1 cellular context compared by ENCODE assay signal in the genomic region with DNA sequence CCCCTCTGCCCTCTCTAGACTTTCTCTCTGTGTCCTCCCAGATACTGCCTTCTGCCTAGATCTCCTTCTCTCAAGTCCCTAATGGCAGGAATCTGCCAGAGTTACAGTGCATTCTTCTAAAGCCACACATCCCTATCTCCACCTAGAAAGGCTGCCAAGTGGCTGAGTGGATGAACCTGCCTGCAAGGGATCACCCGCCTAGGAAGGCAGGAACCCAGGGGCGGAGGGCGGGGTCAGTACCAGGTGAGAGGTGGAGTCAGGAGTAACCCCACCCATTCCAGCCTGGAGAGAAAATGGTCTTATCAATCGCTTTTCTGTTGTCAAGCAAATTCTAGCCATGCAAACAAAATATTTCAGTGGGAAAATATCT.
TF ChIP-seq lines count a peak whose summit lies in the region.

No MANE protein-coding gene starts in this region.

TF ChIP-seq in HepG2, 621 proteins besides CTCF, POLR2A, EP300 and RAD21 (continued from another document):
- TF ChIP-seq, protein P1, sequence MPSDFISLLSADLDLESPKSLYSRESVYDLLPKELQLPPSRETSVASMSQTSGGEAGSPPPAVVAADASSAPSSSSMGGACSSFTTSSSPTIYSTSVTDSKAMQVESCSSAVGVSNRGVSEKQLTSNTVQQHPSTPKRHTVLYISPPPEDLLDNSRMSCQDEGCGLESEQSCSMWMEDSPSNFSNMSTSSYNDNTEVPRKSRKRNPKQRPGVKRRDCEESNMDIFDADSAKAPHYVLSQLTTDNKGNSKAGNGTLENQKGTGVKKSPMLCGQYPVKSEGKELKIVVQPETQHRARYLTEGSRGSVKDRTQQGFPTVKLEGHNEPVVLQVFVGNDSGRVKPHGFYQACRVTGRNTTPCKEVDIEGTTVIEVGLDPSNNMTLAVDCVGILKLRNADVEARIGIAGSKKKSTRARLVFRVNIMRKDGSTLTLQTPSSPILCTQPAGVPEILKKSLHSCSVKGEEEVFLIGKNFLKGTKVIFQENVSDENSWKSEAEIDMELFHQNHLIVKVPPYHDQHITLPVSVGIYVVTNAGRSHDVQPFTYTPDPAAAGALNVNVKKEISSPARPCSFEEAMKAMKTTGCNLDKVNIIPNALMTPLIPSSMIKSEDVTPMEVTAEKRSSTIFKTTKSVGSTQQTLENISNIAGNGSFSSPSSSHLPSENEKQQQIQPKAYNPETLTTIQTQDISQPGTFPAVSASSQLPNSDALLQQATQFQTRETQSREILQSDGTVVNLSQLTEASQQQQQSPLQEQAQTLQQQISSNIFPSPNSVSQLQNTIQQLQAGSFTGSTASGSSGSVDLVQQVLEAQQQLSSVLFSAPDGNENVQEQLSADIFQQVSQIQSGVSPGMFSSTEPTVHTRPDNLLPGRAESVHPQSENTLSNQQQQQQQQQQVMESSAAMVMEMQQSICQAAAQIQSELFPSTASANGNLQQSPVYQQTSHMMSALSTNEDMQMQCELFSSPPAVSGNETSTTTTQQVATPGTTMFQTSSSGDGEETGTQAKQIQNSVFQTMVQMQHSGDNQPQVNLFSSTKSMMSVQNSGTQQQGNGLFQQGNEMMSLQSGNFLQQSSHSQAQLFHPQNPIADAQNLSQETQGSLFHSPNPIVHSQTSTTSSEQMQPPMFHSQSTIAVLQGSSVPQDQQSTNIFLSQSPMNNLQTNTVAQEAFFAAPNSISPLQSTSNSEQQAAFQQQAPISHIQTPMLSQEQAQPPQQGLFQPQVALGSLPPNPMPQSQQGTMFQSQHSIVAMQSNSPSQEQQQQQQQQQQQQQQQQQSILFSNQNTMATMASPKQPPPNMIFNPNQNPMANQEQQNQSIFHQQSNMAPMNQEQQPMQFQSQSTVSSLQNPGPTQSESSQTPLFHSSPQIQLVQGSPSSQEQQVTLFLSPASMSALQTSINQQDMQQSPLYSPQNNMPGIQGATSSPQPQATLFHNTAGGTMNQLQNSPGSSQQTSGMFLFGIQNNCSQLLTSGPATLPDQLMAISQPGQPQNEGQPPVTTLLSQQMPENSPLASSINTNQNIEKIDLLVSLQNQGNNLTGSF (CRISPR knock-in tag; IDR thresholded peaks at IDR 0.05): no peak
- TF ChIP-seq IKZF4 (CRISPR knock-in tag; IDR thresholded peaks at IDR 0.05; ENCODE audit: borderline replicate concordance, low read depth, not compliant biosample characterization) (no peak), ZNF550 (CRISPR knock-in tag; IDR thresholded peaks at IDR 0.05; ENCODE audit: borderline replicate concordance) (no peak), ZNF510 (CRISPR knock-in tag; IDR thresholded peaks at IDR 0.05; ENCODE audit: low read depth) (no peak), PHB2 (IDR thresholded peaks at IDR 0.05; ENCODE audit: partially characterized antibody) (no peak)
- TF ChIP-seq, protein P2, sequence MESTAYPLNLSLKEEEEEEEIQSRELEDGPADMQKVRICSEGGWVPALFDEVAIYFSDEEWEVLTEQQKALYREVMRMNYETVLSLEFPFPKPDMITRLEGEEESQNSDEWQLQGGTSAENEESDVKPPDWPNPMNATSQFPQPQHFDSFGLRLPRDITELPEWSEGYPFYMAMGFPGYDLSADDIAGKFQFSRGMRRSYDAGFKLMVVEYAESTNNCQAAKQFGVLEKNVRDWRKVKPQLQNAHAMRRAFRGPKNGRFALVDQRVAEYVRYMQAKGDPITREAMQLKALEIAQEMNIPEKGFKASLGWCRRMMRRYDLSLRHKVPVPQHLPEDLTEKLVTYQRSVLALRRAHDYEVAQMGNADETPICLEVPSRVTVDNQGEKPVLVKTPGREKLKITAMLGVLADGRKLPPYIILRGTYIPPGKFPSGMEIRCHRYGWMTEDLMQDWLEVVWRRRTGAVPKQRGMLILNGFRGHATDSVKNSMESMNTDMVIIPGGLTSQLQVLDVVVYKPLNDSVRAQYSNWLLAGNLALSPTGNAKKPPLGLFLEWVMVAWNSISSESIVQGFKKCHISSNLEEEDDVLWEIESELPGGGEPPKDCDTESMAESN (CRISPR knock-in tag; conservative IDR thresholded peaks at IDR 0.05): no peak
